23 cellular contexts compared by ENCODE assay signal in the genomic region with DNA sequence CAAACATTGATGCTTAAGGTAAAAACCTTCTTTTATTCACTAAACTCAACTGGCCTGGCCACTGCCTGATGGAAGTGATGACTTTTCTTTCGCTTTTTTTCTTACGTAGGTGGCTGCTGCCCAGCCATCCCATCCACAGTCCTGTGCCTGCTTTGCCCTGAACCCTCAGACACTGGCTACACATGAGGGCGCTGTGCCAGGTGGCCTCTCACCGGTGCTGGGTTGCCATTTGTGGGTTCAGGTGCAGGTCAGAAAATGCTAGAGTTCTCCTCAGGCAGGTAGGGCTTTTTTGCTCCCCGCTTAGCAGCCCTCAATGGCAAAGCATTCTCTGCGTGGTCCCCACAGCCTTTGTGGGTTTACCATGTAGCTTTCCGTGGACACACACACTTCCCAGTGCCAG.
DNase-seq lines count a peak whose midpoint lies in the region; ATAC-seq lines count a peak whose summit lies in the region.
"Had no signal": no experiment of that assay in that cellular context is flagged by ENCODE, and none has a peak within 500 bp of the region (broad histone marks: within the 10 kb centered on the region; RNA-seq: fewer than 3 reads in every experiment).

No MANE protein-coding gene starts in this region.

- H3K4me2 ChIP-seq in Karpas-422 (ENCODE audit: low read depth, low read length, poor library complexity, severe bottlenecking): no peak overlapping the region

- H3K9me3 ChIP-seq in Karpas-422 (ENCODE audit: low read length): no peaks in the 10 kb centered on the region
- H3K9me3 ChIP-seq: HAP-1, Peyer's patch had no signal

- no peaks in the 10 kb centered on the region for H3K36me3 ChIP-seq in Karpas-422 (ENCODE audit: insufficient read depth, low read length)
- H3K36me3 ChIP-seq: HAP-1, Peyer's patch had no signal

- no peak for ATAC-seq in left lobe of liver
- ATAC-seq: CD8-positive, alpha-beta T cell; GM12878; SK-N-SH treated with all-trans-retinoic acid at 6 μM for 48 hours had no signal

- no peaks in the 10 kb centered on the region for H3K27me3 ChIP-seq in Karpas-422 (ENCODE audit: low read length)
- H3K27me3 ChIP-seq: Peyer's patch had no signal

- H2AFZ ChIP-seq in Karpas-422 (ENCODE audit: low read length): no peak overlapping the region
- H2AFZ ChIP-seq: GM23248 had no signal

- no peaks in the 10 kb centered on the region for H3K79me2 ChIP-seq in Karpas-422 (ENCODE audit: low read length)

- H3K9ac ChIP-seq in Karpas-422 (ENCODE audit: low read length): no peak overlapping the region
- H3K9ac ChIP-seq: GM23248 had no signal

- H3K27ac ChIP-seq in Karpas-422 (ENCODE audit: low read length): no peak overlapping the region
- H3K27ac ChIP-seq: GM23248, Peyer's patch had no signal

- no peaks in the 10 kb centered on the region for H3K9me2 ChIP-seq in Karpas-422 (replicated peaks; ENCODE audit: insufficient read depth, low read length)

- DNase-seq in DMS79 treated with DMSO at 0.1 percent for 48 hours (lab: John Stamatoyannopoulos, UW) (peak; percentile 64), DMS79 (lab: John Stamatoyannopoulos, UW) (no peak), DMS153 (lab: John Stamatoyannopoulos, UW) (peak; percentile 58), NCI-H2029 (lab: John Stamatoyannopoulos, UW) (peak; percentile 45), left lobe of liver (ENCODE audit: low spot score) (peak; percentile 39), T-helper 9 cell (no peak), AG20443 (ENCODE audit: low spot score) (no peak), Karpas-422 (no peak)
- DNase-seq: 8988T, AML-193, C1 segment of cervical spinal cord, Calu3, DND-41, GM23248, KG1, NCI-H1436 treated with DMSO at 0.1 percent for 48 hours, NCI-H2081 treated with DMSO at 0.1 percent for 48 hours, NCI-H226, Peyer's patch had no signal

- no peaks in the 10 kb centered on the region for H4K20me1 ChIP-seq in Karpas-422 (ENCODE audit: insufficient read depth, low read depth, low read length)

- no peak overlapping the region for H3K4me3 ChIP-seq in Karpas-422 (ENCODE audit: low read length)
- H3K4me3 ChIP-seq: GM12878, GM23248, HAP-1, Peyer's patch had no signal

- H3K4me1 ChIP-seq in Karpas-422 (ENCODE audit: low read length): no peaks in the 10 kb centered on the region
- H3K4me1 ChIP-seq: HAP-1, Peyer's patch had no signal

Comparison
In these comparisons a context has a peak if more than half of its experiments do, and no peak if none do; other contexts are left out.
1. DNase-seq: peak in DMS79 treated with DMSO at 0.1 percent for 48 hours (single experiment), DMS153 (single experiment), NCI-H2029 (single experiment) and left lobe of liver (single experiment); none in DMS79 (single experiment), T-helper 9 cell (single experiment), AG20443 (single experiment) and Karpas-422 (single experiment).